Comparison of ENCODE assay signal across 1 cellular context in genomic region chr2:69163109-69163508, GRCh38.
TF ChIP-seq lines count a peak whose summit lies in the region.

No MANE protein-coding gene starts in this region.

TF ChIP-seq in GM12878, 131 proteins besides CTCF, POLR2A, EP300 and RAD21 (continued from another document):
- TF ChIP-seq RUNX3 (IDR thresholded peaks at IDR 0.05; ENCODE audit: low read length): peak; percentile 33; the same call in 1 of the 2 replicates
- TF ChIP-seq SREBF2 (IDR thresholded peaks at IDR 0.05; ENCODE audit: low read length): no peak
- TF ChIP-seq SPI1 (IDR thresholded peaks at IDR 0.05; ENCODE audit: borderline replicate concordance, insufficient read depth, low read depth, low read length): peak; percentile 60
- no peak for TF ChIP-seq NR2F1 (conservative IDR thresholded peaks at IDR 0.05)
- no peak for TF ChIP-seq NKRF (conservative IDR thresholded peaks at IDR 0.05)
- peak; percentile 91 for TF ChIP-seq MEF2A (IDR thresholded peaks at IDR 0.05; ENCODE audit: insufficient read depth, low read depth, low read length)
- TF ChIP-seq RELB (IDR thresholded peaks at IDR 0.05; ENCODE audit: low read depth): 0 out of 2 replicates have a peak, but pooled peaks have one; percentile 28
- no peak for TF ChIP-seq SMARCA5 (IDR thresholded peaks at IDR 0.05)
- no peak for TF ChIP-seq ZNF24 (IDR thresholded peaks at IDR 0.05)
- TF ChIP-seq, protein P1, sequence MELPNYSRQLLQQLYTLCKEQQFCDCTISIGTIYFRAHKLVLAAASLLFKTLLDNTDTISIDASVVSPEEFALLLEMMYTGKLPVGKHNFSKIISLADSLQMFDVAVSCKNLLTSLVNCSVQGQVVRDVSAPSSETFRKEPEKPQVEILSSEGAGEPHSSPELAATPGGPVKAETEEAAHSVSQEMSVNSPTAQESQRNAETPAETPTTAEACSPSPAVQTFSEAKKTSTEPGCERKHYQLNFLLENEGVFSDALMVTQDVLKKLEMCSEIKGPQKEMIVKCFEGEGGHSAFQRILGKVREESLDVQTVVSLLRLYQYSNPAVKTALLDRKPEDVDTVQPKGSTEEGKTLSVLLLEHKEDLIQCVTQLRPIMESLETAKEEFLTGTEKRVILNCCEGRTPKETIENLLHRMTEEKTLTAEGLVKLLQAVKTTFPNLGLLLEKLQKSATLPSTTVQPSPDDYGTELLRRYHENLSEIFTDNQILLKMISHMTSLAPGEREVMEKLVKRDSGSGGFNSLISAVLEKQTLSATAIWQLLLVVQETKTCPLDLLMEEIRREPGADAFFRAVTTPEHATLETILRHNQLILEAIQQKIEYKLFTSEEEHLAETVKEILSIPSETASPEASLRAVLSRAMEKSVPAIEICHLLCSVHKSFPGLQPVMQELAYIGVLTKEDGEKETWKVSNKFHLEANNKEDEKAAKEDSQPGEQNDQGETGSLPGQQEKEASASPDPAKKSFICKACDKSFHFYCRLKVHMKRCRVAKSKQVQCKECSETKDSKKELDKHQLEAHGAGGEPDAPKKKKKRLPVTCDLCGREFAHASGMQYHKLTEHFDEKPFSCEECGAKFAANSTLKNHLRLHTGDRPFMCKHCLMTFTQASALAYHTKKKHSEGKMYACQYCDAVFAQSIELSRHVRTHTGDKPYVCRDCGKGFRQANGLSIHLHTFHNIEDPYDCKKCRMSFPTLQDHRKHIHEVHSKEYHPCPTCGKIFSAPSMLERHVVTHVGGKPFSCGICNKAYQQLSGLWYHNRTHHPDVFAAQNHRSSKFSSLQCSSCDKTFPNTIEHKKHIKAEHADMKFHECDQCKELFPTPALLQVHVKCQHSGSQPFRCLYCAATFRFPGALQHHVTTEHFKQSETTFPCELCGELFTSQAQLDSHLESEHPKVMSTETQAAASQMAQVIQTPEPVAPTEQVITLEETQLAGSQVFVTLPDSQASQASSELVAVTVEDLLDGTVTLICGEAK (IDR thresholded peaks at IDR 0.05; ENCODE audit: borderline replicate concordance): no peak
- no peak for TF ChIP-seq NR2C2 (IDR thresholded peaks at IDR 0.05; ENCODE audit: borderline replicate concordance, control insufficient read depth, insufficient read length, low read depth)
- no peak for TF ChIP-seq E2F4 (IDR thresholded peaks at IDR 0.05; ENCODE audit: low read depth, low read length)
- no peak for TF ChIP-seq GABPA (IDR thresholded peaks at IDR 0.05; ENCODE audit: low read depth)
- TF ChIP-seq FOXK2 (IDR thresholded peaks at IDR 0.05): no peak
- peak in 1 of 2 experiments; percentile 31; a peak in 1 of 4 replicates for TF ChIP-seq IKZF2 (IDR thresholded peaks at IDR 0.05)
- TF ChIP-seq RCOR1 (conservative IDR thresholded peaks at IDR 0.05; ENCODE audit: low read depth, low read length): no peak
- TF ChIP-seq CEBPB (IDR thresholded peaks at IDR 0.05; ENCODE audit: borderline replicate concordance in 1 of 2, low read depth in 2 of 2, low read length in 2 of 2): no peak
- peak; percentile 30; the same call in 1 of the 2 replicates for TF ChIP-seq ATF7 (IDR thresholded peaks at IDR 0.05; ENCODE audit: low read depth)
- TF ChIP-seq DPF2 (IDR thresholded peaks at IDR 0.05): no peak
- no peak for TF ChIP-seq ELK1 (IDR thresholded peaks at IDR 0.05; ENCODE audit: low read depth, low read length)
- peak; percentile 58; the same call in 1 of the 2 replicates for TF ChIP-seq MTA2 (IDR thresholded peaks at IDR 0.05; ENCODE audit: low read depth)
- 0 out of 2 replicates have a peak, but pooled peaks have one; percentile 18 for TF ChIP-seq CREB1 (IDR thresholded peaks at IDR 0.05; ENCODE audit: low read depth)
- TF ChIP-seq SRF (IDR thresholded peaks at IDR 0.05; ENCODE audit: low read depth in 2 of 2, low read length in 2 of 2): no peak
TF ChIP-seq in GM12878: peak in this region for 10.
